ENCODE assay signal across 11 cellular contexts in genomic region chr6:135233676-135234491, GRCh38. TPM values are rescaled to one million over a fixed set of nuclear protein-coding genes. Genes with fewer than 3 reads are reported as not detected.
A peak's percentile ranks its signal among the peaks of the same experiment; 100 is the strongest.
DNase-seq lines count a peak whose midpoint lies in the region; ATAC-seq lines count a peak whose summit lies in the region.
"Had no signal": no experiment of that assay in that cellular context is flagged by ENCODE, and none has a peak within 500 bp of the region (broad histone marks: within the 10 kb centered on the region; RNA-seq: fewer than 3 reads in every experiment).

No MANE protein-coding gene starts in this region.

- no peaks in the 10 kb centered on the region for H3K9me3 ChIP-seq in naive thymus-derived CD4-positive, alpha-beta T cell (ENCODE audit: control insufficient read depth in 2 of 3, low read length in 3 of 3)

- H3K4me3 ChIP-seq in naive thymus-derived CD4-positive, alpha-beta T cell (ENCODE audit: low read length), result no peak overlapping the region
- H3K4me3 ChIP-seq: GM23248 had no signal

- POLR2A ChIA-PET in naive thymus-derived CD4-positive, alpha-beta T cell (lab: Charles Lee), result no interaction called here

- no peaks in the 10 kb centered on the region for H3K36me3 ChIP-seq in naive thymus-derived CD4-positive, alpha-beta T cell (ENCODE audit: control insufficient read depth in 2 of 3, insufficient read depth in 3 of 3, low read length in 3 of 3)

- no peaks in the 10 kb centered on the region for H3K27me3 ChIP-seq in naive thymus-derived CD4-positive, alpha-beta T cell (ENCODE audit: control insufficient read depth in 2 of 2, insufficient read depth in 2 of 2, low read length in 2 of 2)

- intact Hi-C loops in naive thymus-derived CD4-positive, alpha-beta T cell (cut with micrococcal nuclease), result no loop called here

- H3K4me3 Mint-ChIP-seq in stimulated activated naive CD8-positive, alpha-beta T cell treated with anti-CD3 and anti-CD28 coated beads, Interleukin-15, amount 100 ng/mL, for 72 hours, result no peak overlapping the region
- H3K4me3 Mint-ChIP-seq in naive thymus-derived CD4-positive, alpha-beta T cell, result no peak overlapping the region
- H3K4me3 Mint-ChIP-seq: brain had no signal

- CTCF ChIA-PET in naive thymus-derived CD4-positive, alpha-beta T cell (lab: Charles Lee), result no interaction called here

- no peaks in the 10 kb centered on the region for H3K36me3 Mint-ChIP-seq in naive thymus-derived CD4-positive, alpha-beta T cell
- H3K36me3 Mint-ChIP-seq: brain had no signal

- H3K4me1 ChIP-seq in naive thymus-derived CD4-positive, alpha-beta T cell (ENCODE audit: control insufficient read depth in 2 of 2, insufficient read depth in 2 of 2, low read length in 2 of 2), result peaks cover 0 to 5% of the 10 kb centered on the region in 2 donors

- H3K9me3 Mint-ChIP-seq in stimulated activated naive CD8-positive, alpha-beta T cell treated with anti-CD3 and anti-CD28 coated beads, Interleukin-15, amount 100 ng/mL, for 72 hours, result no peaks in the 10 kb centered on the region
- peaks cover 0 to 1% (median 0%) of the 10 kb centered on the region in 11 donors for H3K9me3 Mint-ChIP-seq in naive thymus-derived CD4-positive, alpha-beta T cell

- H3K27me3 Mint-ChIP-seq in stimulated activated naive CD8-positive, alpha-beta T cell treated with anti-CD3 and anti-CD28 coated beads, Interleukin-15, amount 100 ng/mL, for 72 hours, result no peaks in the 10 kb centered on the region
- H3K27me3 Mint-ChIP-seq in naive thymus-derived CD4-positive, alpha-beta T cell, result peaks cover 0 to 2% (median 0%) of the 10 kb centered on the region in 5 donors
- H3K27me3 Mint-ChIP-seq: brain had no signal

- DNase-seq in stimulated activated naive CD8-positive, alpha-beta T cell treated with anti-CD3 and anti-CD28 coated beads, Interleukin-15, amount 100 ng/mL, for 72 hours, result no peak
- no peak for DNase-seq in stimulated activated naive CD8-positive, alpha-beta T cell treated with anti-CD3 and anti-CD28 coated beads, Interleukin-15, Interleukin-2, amounts not matched to agents 100 U/mL and 50 U/mL, for 24 hours
- DNase-seq in NCI-H69 (lab: John Stamatoyannopoulos, UW) (peak; percentile 16), NCI-H1105 (lab: John Stamatoyannopoulos, UW) (no peak), NCI-H2029 (lab: John Stamatoyannopoulos, UW) (no peak)
- DNase-seq in naive thymus-derived CD4-positive, alpha-beta T cell, result no peak
- DNase-seq: GM23248 had no signal

- H3K4me1 Mint-ChIP-seq in stimulated activated naive CD8-positive, alpha-beta T cell treated with anti-CD3 and anti-CD28 coated beads, Interleukin-15, amount 100 ng/mL, for 72 hours, result peaks cover 29% of the 10 kb centered on the region
- H3K4me1 Mint-ChIP-seq in naive thymus-derived CD4-positive, alpha-beta T cell, result peaks cover 5 to 33% (median 7%) of the 10 kb centered on the region in 7 donors
- H3K4me1 Mint-ChIP-seq: brain had no signal

- no peak overlapping the region for H3K27ac ChIP-seq in naive thymus-derived CD4-positive, alpha-beta T cell (ENCODE audit: low read depth, low read length)
- H3K27ac ChIP-seq: GM23248 had no signal

- ATAC-seq in stimulated activated naive CD8-positive, alpha-beta T cell treated with anti-CD3 and anti-CD28 coated beads, Interleukin-15, amount 100 ng/mL, for 72 hours, result peak; percentile 32
- no peak for ATAC-seq in stimulated activated naive CD8-positive, alpha-beta T cell treated with anti-CD3 and anti-CD28 coated beads, Interleukin-15, Interleukin-2, amounts not matched to agents 100 U/mL and 50 U/mL, for 24 hours
- ATAC-seq in HG02981 (IDR thresholded peaks at IDR 0.05; ENCODE audit: unreplicated experiment) (peak; percentile 57), GM19328 (IDR thresholded peaks at IDR 0.05; ENCODE audit: unreplicated experiment) (no peak)
- no peak for ATAC-seq in naive thymus-derived CD4-positive, alpha-beta T cell
- ATAC-seq: activated CD4-positive, CD25-positive, alpha-beta regulatory T cell treated with anti-CD3 and anti-CD28 coated beads, Interleukin-2, amount 50 U/mL, for 24 hours had no signal

- H3K27ac Mint-ChIP-seq in stimulated activated naive CD8-positive, alpha-beta T cell treated with anti-CD3 and anti-CD28 coated beads, Interleukin-15, amount 100 ng/mL, for 72 hours, result peak overlapping the region in 1 of 2 donors; percentile 57
- peak overlapping the region in 1 of 9 donors; percentile 43 for H3K27ac Mint-ChIP-seq in naive thymus-derived CD4-positive, alpha-beta T cell
- H3K27ac Mint-ChIP-seq: brain had no signal

RNA-seq across cellular contexts. Expression of gene MYB, which starts 52.8 kb away (rescaled TPM):
- total RNA-seq in naive thymus-derived CD4-positive, alpha-beta T cell, result 10 to 100 TPM; 14.2 to 33.3 (median 17.3) TPM
- 1 to 10 TPM; 2.1 to 2.9 TPM for polyA plus RNA-seq in naive thymus-derived CD4-positive, alpha-beta T cell

Comparison
In these comparisons a context has a peak if more than half of its experiments do, and no peak if none do; other contexts are left out.
1. ATAC-seq: peak in stimulated activated naive CD8-positive, alpha-beta T cell treated with anti-CD3 and anti-CD28 coated beads, Interleukin-15, amount 100 ng/mL, for 72 hours (single experiment) and HG02981 (single experiment); none in stimulated activated naive CD8-positive, alpha-beta T cell treated with anti-CD3 and anti-CD28 coated beads, Interleukin-15, Interleukin-2, amounts not matched to agents 100 U/mL and 50 U/mL, for 24 hours (single experiment), GM19328 (single experiment) and naive thymus-derived CD4-positive, alpha-beta T cell (single experiment).